ENCODE assay signal across 13 cellular contexts in genomic region chr11:57512646-57513445, GRCh38. TPM values are rescaled to one million over a fixed set of nuclear protein-coding genes. Genes with fewer than 3 reads are reported as not detected.
DNase-seq lines count a peak whose midpoint lies in the region; ATAC-seq and TF ChIP-seq lines count a peak whose summit lies in the region.
"Had no signal": no experiment of that assay in that cellular context is flagged by ENCODE, and none has a peak within 500 bp of the region (broad histone marks: within the 10 kb centered on the region; RNA-seq: fewer than 3 reads in every experiment).

No MANE protein-coding gene starts in this region.

- H4K20me1 ChIP-seq in Loucy (ENCODE audit: insufficient read depth, low read length, poor library complexity, severe bottlenecking) = peaks cover 4% of the 10 kb centered on the region
- no peaks in the 10 kb centered on the region for H4K20me1 ChIP-seq in osteoblast (ENCODE audit: insufficient read depth, low read length)

- no peak for TF ChIP-seq CTCF in Loucy (conservative IDR thresholded peaks at IDR 0.05; ENCODE audit: low read length)
- TF ChIP-seq CTCF in osteoblast (IDR thresholded peaks at IDR 0.05; ENCODE audit: extremely low read depth, low read depth, low read length) = no peak

- no peaks in the 10 kb centered on the region for H3K36me3 ChIP-seq in ES-I3 (ENCODE audit: insufficient read depth, low read length)
- H3K36me3 ChIP-seq in Loucy (ENCODE audit: insufficient read depth, low read length) = no peaks in the 10 kb centered on the region
- no peaks in the 10 kb centered on the region for H3K36me3 ChIP-seq in osteoblast (ENCODE audit: insufficient read depth, low read length)
- H3K36me3 ChIP-seq: neutrophil, SJCRH30 had no signal

- no peaks in the 10 kb centered on the region for H3K9me3 Mint-ChIP-seq in activated naive CD8-positive, alpha-beta T cell (ENCODE audit: low read depth)

- H3K27ac ChIP-seq in osteoblast (ENCODE audit: low read depth, low read length) = no peak overlapping the region
- H3K27ac ChIP-seq: neutrophil, SJCRH30 had no signal

- H3K4me3 ChIP-seq in Loucy (ENCODE audit: low read length, poor library complexity, severe bottlenecking) (peak overlapping the region; percentile 98), osteoblast (ENCODE audit: insufficient read depth, low read length) (no peak overlapping the region)
- H3K4me3 ChIP-seq: SJCRH30 had no signal

- H3K4me1 ChIP-seq in ES-I3 (ENCODE audit: insufficient read depth, low read length) = peaks cover 6% of the 10 kb centered on the region; the same call in 1 of the 2 replicates
- H3K4me1 ChIP-seq in Loucy (ENCODE audit: insufficient read depth, low read length, poor library complexity, severe bottlenecking) = peaks cover 43% of the 10 kb centered on the region
- H3K4me1 ChIP-seq in osteoblast (ENCODE audit: insufficient read depth, low read length) = peaks cover 4% of the 10 kb centered on the region
- H3K4me1 ChIP-seq: SJCRH30 had no signal

- H3K4me1 Mint-ChIP-seq in activated naive CD8-positive, alpha-beta T cell (ENCODE audit: low read depth) = peaks cover 36% of the 10 kb centered on the region

- H3K36me3 Mint-ChIP-seq in activated naive CD8-positive, alpha-beta T cell = no peaks in the 10 kb centered on the region

- DNase-seq in osteoblast (ENCODE audit: insufficient read length, low spot score, missing footprints) = peak; percentile 51
- DNase-seq in Right ventricle myocardium inferior (ENCODE audit: missing footprints) = no peak
- DNase-seq in AG08396 (ENCODE audit: low spot score) = no peak
- DNase-seq: DMS53, head of caudate nucleus, left ventricle myocardium superior, SJCRH30 had no signal

- H2AFZ ChIP-seq in Loucy (ENCODE audit: low read length) (no peak overlapping the region), osteoblast (ENCODE audit: low read length) (no peak overlapping the region)

- no peaks in the 10 kb centered on the region for H3K27me3 Mint-ChIP-seq in activated naive CD8-positive, alpha-beta T cell

- 0 out of 2 replicates have a peak, but pooled peaks cover 12% of the 10 kb centered on the region for H3F3A ChIP-seq in Loucy (ENCODE audit: low read depth)

- H3K9ac ChIP-seq in ES-I3 (ENCODE audit: low read depth, low read length) (0 out of 2 replicates have a peak overlapping the region, but pooled peaks have one; percentile 58), Loucy (ENCODE audit: low read depth, low read length, poor library complexity, severe bottlenecking) (peak overlapping the region; percentile 84)

- peak overlapping the region; percentile 96 for H3K4me2 ChIP-seq in Loucy (ENCODE audit: low read depth, low read length, poor library complexity, severe bottlenecking)
- no peak overlapping the region for H3K4me2 ChIP-seq in osteoblast (ENCODE audit: insufficient read depth, low read length)

- no peak for ATAC-seq in Right ventricle myocardium inferior
- ATAC-seq in HG03135 (IDR thresholded peaks at IDR 0.05; ENCODE audit: unreplicated experiment) = no peak
- ATAC-seq: left ventricle myocardium superior had no signal

- no peaks in the 10 kb centered on the region for H3K27me3 ChIP-seq in Loucy (ENCODE audit: insufficient read depth, low read length, poor library complexity, severe bottlenecking)
- H3K27me3 ChIP-seq in osteoblast (ENCODE audit: insufficient read depth, low read length) = no peaks in the 10 kb centered on the region
- H3K27me3 ChIP-seq: SJCRH30 had no signal

- intact Hi-C loops in Right ventricle myocardium inferior (cut with DNase I) = no loop called here

- H3K79me2 ChIP-seq in Loucy (ENCODE audit: insufficient read depth, low read length) (peaks cover 37% of the 10 kb centered on the region), osteoblast (ENCODE audit: insufficient read depth, low read length) (no peaks in the 10 kb centered on the region)

- peak overlapping the region; percentile 96 for H3K4me3 Mint-ChIP-seq in activated naive CD8-positive, alpha-beta T cell

- no peaks in the 10 kb centered on the region for H3K9me3 ChIP-seq in ES-I3 (ENCODE audit: control insufficient read depth, insufficient read depth, low read length)
- H3K9me3 ChIP-seq in Loucy (ENCODE audit: insufficient read depth, low read depth, low read length) = no peaks in the 10 kb centered on the region
- no peaks in the 10 kb centered on the region for H3K9me3 ChIP-seq in osteoblast (ENCODE audit: low read depth, low read length)
- H3K9me3 ChIP-seq: neutrophil, SJCRH30 had no signal

- H3K27ac Mint-ChIP-seq in activated naive CD8-positive, alpha-beta T cell = peak overlapping the region; percentile 78

- no peaks in the 10 kb centered on the region for H3K9me2 ChIP-seq in Loucy (replicated peaks; ENCODE audit: low read depth, low read length)

RNA-seq across cellular contexts. Expression of gene SLC43A1, which starts 2.7 kb away (rescaled TPM):
- total RNA-seq in osteoblast (18.5 and 28.0 TPM in 2 replicates), Right ventricle myocardium inferior (6.4 TPM)

RNA-seq across cellular contexts. Expression of gene TIMM10, which starts 17.7 kb away (rescaled TPM):
- total RNA-seq in osteoblast = 22.1 and 25.7 TPM in 2 replicates
- 58.1 TPM for total RNA-seq in Right ventricle myocardium inferior

RNA-seq across cellular contexts. Expression of gene SMTNL1, which starts 24.5 kb away (rescaled TPM):
- not detected in 2 replicates for total RNA-seq in osteoblast
- not detected for total RNA-seq in Right ventricle myocardium inferior
- total RNA-seq: aorta, left ventricle myocardium superior had no signal

RNA-seq across cellular contexts. Expression of gene RTN4RL2, which starts 52.5 kb away (rescaled TPM):
- total RNA-seq in osteoblast (0.29 and 0.36 TPM in 2 replicates), Right ventricle myocardium inferior (1.6 TPM)

RNA-seq across cellular contexts. Expression of gene UBE2L6, which starts 54.6 kb away (rescaled TPM):
- total RNA-seq in osteoblast (61.3 and 65.9 TPM in 2 replicates), Right ventricle myocardium inferior (19.2 TPM)
